8 cellular contexts compared by ENCODE assay signal in genomic region chr5:125326114-125326513, GRCh38.
DNase-seq lines count a peak whose midpoint lies in the region; ATAC-seq and TF ChIP-seq lines count a peak whose summit lies in the region.

No MANE protein-coding gene starts in this region.

- H3K36me3 Mint-ChIP-seq in Calu3 (ENCODE audit: insufficient read depth, unreplicated experiment), result no peaks in the 10 kb centered on the region

- no peak overlapping the region for H3K4me2 ChIP-seq in mesendoderm (ENCODE audit: low read length)

- H2BK5ac ChIP-seq in mesendoderm (ENCODE audit: low read length), result no peak overlapping the region

- H3K27ac Mint-ChIP-seq in Calu3 (ENCODE audit: unreplicated experiment), result no peak overlapping the region

- H2BK120ac ChIP-seq in mesendoderm (ENCODE audit: low read depth, low read length), result no peak overlapping the region

- no peak overlapping the region for H3K56ac ChIP-seq in mesendoderm (ENCODE audit: low read length)

- H3K27me3 ChIP-seq in kidney epithelial cell (ENCODE audit: control insufficient read depth, insufficient read depth, low read length) (no peaks in the 10 kb centered on the region), mesendoderm (ENCODE audit: insufficient read depth, low read length, poor library complexity) (no peaks in the 10 kb centered on the region)

- CTCF ChIA-PET in Calu3 (lab: Charles Lee), result no interaction called here

- DNase-seq in Calu3, result peak; percentile 32
- DNase-seq in NCI-H1092 (lab: John Stamatoyannopoulos, UW), result peak; percentile 86
- DNase-seq in kidney epithelial cell (ENCODE audit: low read depth), result peak; percentile 23
- DNase-seq in mesendoderm, result no peak
- DNase-seq in AML-193 (lab: John Stamatoyannopoulos, UW), result no peak

- H4K5ac ChIP-seq in mesendoderm (ENCODE audit: low read length), result no peak overlapping the region

- intact Hi-C loops in Calu3 (cut with micrococcal nuclease; ENCODE audit: unreplicated experiment), result no loop called here

- no peaks in the 10 kb centered on the region for H3K79me1 ChIP-seq in mesendoderm (ENCODE audit: low read length)

- no peaks in the 10 kb centered on the region for H3K4me1 Mint-ChIP-seq in Calu3 (ENCODE audit: low read depth, unreplicated experiment)

- no peaks in the 10 kb centered on the region for H3K27me3 Mint-ChIP-seq in Calu3 (ENCODE audit: unreplicated experiment)

- no peak overlapping the region for H3K23ac ChIP-seq in mesendoderm (ENCODE audit: low read length)

- H3K27ac ChIP-seq in mesendoderm (ENCODE audit: low read depth, low read length), result no peak overlapping the region

- H3K4me3 Mint-ChIP-seq in Calu3 (ENCODE audit: low read depth, unreplicated experiment), result no peak overlapping the region

- H4K8ac ChIP-seq in mesendoderm (ENCODE audit: low read depth, low read length), result no peak overlapping the region

- ATAC-seq in SK-N-SH treated with all-trans-retinoic acid at 6 μM for 48 hours, result peak; percentile 95
- no peak for ATAC-seq in GM21619 (IDR thresholded peaks at IDR 0.05; ENCODE audit: unreplicated experiment)
- ATAC-seq in HG02852 (IDR thresholded peaks at IDR 0.05; ENCODE audit: unreplicated experiment), result no peak

- no peak overlapping the region for H3K4me3 ChIP-seq in kidney epithelial cell (ENCODE audit: low read depth, low read length)
- no peak overlapping the region for H3K4me3 ChIP-seq in mesendoderm (ENCODE audit: low read length)

- H3K79me2 ChIP-seq in mesendoderm (ENCODE audit: control insufficient read depth, insufficient read depth, low read length), result no peaks in the 10 kb centered on the region

- H3K4me1 ChIP-seq in mesendoderm (ENCODE audit: control insufficient read depth, low read depth, low read length), result no peaks in the 10 kb centered on the region

- H3K4ac ChIP-seq in mesendoderm (ENCODE audit: low read depth, low read length), result no peak overlapping the region

- TF ChIP-seq CTCF in Calu3 (IDR thresholded peaks at IDR 0.05; ENCODE audit: unreplicated experiment) (no peak), kidney epithelial cell (IDR thresholded peaks at IDR 0.05; ENCODE audit: insufficient read depth, low read length, poor library complexity, severe bottlenecking) (no peak)

- no peak overlapping the region for H2BK15ac ChIP-seq in mesendoderm (replicated peaks; ENCODE audit: low read depth)

- H3K36me3 ChIP-seq in kidney epithelial cell (ENCODE audit: control insufficient read depth, insufficient read depth, low read length), result no peaks in the 10 kb centered on the region
- H3K36me3 ChIP-seq in mesendoderm (ENCODE audit: control insufficient read depth, insufficient read depth, low read length), result no peaks in the 10 kb centered on the region

- H2AK5ac ChIP-seq in mesendoderm (ENCODE audit: low read length), result no peak overlapping the region

- H3K18ac ChIP-seq in mesendoderm (ENCODE audit: low read length), result no peak overlapping the region

- BruUV-seq in Calu3 (replicated peaks; lab: Mats Ljungman, UMichigan), result no TSS peak

- peaks cover 2% of the 10 kb centered on the region for H3K9me3 Mint-ChIP-seq in Calu3 (ENCODE audit: low read depth, unreplicated experiment)

- no peak overlapping the region for H3K9ac ChIP-seq in mesendoderm (ENCODE audit: low read length)

TF ChIP-seq in SK-N-SH treated with all-trans-retinoic acid at 6 μM for 48 hours, 23 proteins besides CTCF, POLR2A, EP300 and RAD21:
- peak; percentile 97 for TF ChIP-seq ISL1 (CRISPR knock-in tag; IDR thresholded peaks at IDR 0.05)
- TF ChIP-seq ZFP30 (CRISPR knock-in tag; IDR thresholded peaks at IDR 0.05), result no peak
- no peak for TF ChIP-seq ESRRG (CRISPR knock-in tag; IDR thresholded peaks at IDR 0.05)
- no peak for TF ChIP-seq ZNF70 (CRISPR knock-in tag; IDR thresholded peaks at IDR 0.05)
- TF ChIP-seq CSRNP3 (CRISPR knock-in tag; IDR thresholded peaks at IDR 0.05), result no peak
- TF ChIP-seq PPARA (CRISPR knock-in tag; IDR thresholded peaks at IDR 0.05; ENCODE audit: borderline replicate concordance), result no peak
- TF ChIP-seq ZFP3 (CRISPR knock-in tag; IDR thresholded peaks at IDR 0.05), result no peak
- no peak for TF ChIP-seq RARB (CRISPR knock-in tag; IDR thresholded peaks at IDR 0.05)
- TF ChIP-seq CSDC2 (CRISPR knock-in tag; IDR thresholded peaks at IDR 0.05), result no peak
- TF ChIP-seq BACH2 (CRISPR knock-in tag; IDR thresholded peaks at IDR 0.05; ENCODE audit: borderline replicate concordance), result no peak
- 0 out of 2 replicates have a peak, but pooled peaks have one; percentile 20 for TF ChIP-seq SNAI2 (CRISPR knock-in tag; IDR thresholded peaks at IDR 0.05)
- no peak for TF ChIP-seq ZNF565 (CRISPR knock-in tag; conservative IDR thresholded peaks at IDR 0.05; ENCODE audit: low read depth)
- no peak; the same call in 1 of the 2 replicates for TF ChIP-seq TSHZ2 (CRISPR knock-in tag; IDR thresholded peaks at IDR 0.05)
- TF ChIP-seq GLIS3 (CRISPR knock-in tag; IDR thresholded peaks at IDR 0.05), result 0 out of 2 replicates have a peak, but pooled peaks have one; percentile 59
- TF ChIP-seq ZNF8 (CRISPR knock-in tag; IDR thresholded peaks at IDR 0.05), result no peak
- 0 out of 2 replicates have a peak, but pooled peaks have one; percentile 56 for TF ChIP-seq ZC3H10 (CRISPR knock-in tag; IDR thresholded peaks at IDR 0.05)
- peak; percentile 51; the same call in 1 of the 2 replicates for TF ChIP-seq CREB5 (CRISPR knock-in tag; IDR thresholded peaks at IDR 0.05; ENCODE audit: low read depth)
- TF ChIP-seq POU6F1 (CRISPR knock-in tag; IDR thresholded peaks at IDR 0.05; ENCODE audit: borderline replicate concordance, low read depth), result no peak
- peak; percentile 72; the same call in 1 of the 2 replicates for TF ChIP-seq TCF4 (CRISPR knock-in tag; IDR thresholded peaks at IDR 0.05; ENCODE audit: borderline replicate concordance)
- TF ChIP-seq TOX (CRISPR knock-in tag; IDR thresholded peaks at IDR 0.05; ENCODE audit: borderline replicate concordance), result no peak

Comparison
In these comparisons a context has a peak if more than half of its experiments do, and no peak if none do; other contexts are left out.
1. DNase-seq: peak in Calu3 (single experiment), NCI-H1092 (single experiment) and kidney epithelial cell (single experiment); none in mesendoderm (single experiment) and AML-193 (0 of 2).